ENCODE assay signal across 11 cellular contexts in genomic region chrX:23803931-23804381, GRCh38. TPM values are rescaled to one million over a fixed set of nuclear protein-coding genes. Genes with fewer than 3 reads are reported as not detected.
A peak's percentile ranks its signal among the peaks of the same experiment; 100 is the strongest.
DNase-seq lines count a peak whose midpoint lies in the region; ATAC-seq and TF ChIP-seq lines count a peak whose summit lies in the region.
"Had no signal": no experiment of that assay in that cellular context is flagged by ENCODE, and none has a peak within 500 bp of the region (broad histone marks: within the 10 kb centered on the region; RNA-seq: fewer than 3 reads in every experiment).

No MANE protein-coding gene starts in this region.

- H3K9me3 ChIP-seq in PC-9 (ENCODE audit: insufficient read depth, low read depth), result no peaks in the 10 kb centered on the region
- H3K9me3 ChIP-seq in CD8-positive, alpha-beta T cell (ENCODE audit: low read length), result no peaks in the 10 kb centered on the region
- H3K9me3 ChIP-seq: BE2C had no signal

- peak overlapping the region; percentile 100 for H3K27ac ChIP-seq in PC-9
- no peak overlapping the region for H3K27ac ChIP-seq in CD8-positive, alpha-beta T cell (ENCODE audit: low read depth, low read length)

- ATAC-seq in esophagus mucosa (peak; percentile 87), HG02610 (IDR thresholded peaks at IDR 0.05; ENCODE audit: unreplicated experiment) (no peak)
- no peak for ATAC-seq in CD8-positive, alpha-beta T cell

- no peaks in the 10 kb centered on the region for H3K36me3 ChIP-seq in PC-9 (ENCODE audit: low read depth)
- H3K36me3 ChIP-seq in CD8-positive, alpha-beta T cell (ENCODE audit: insufficient read depth, low read length), result no peaks in the 10 kb centered on the region
- H3K36me3 ChIP-seq: BE2C had no signal

- H3K9me2 ChIP-seq in PC-9 (ENCODE audit: insufficient read depth), result no peaks in the 10 kb centered on the region

- peaks cover 60% of the 10 kb centered on the region for H3F3A ChIP-seq in PC-9 (ENCODE audit: insufficient read depth, low read depth)

- H3K27me3 ChIP-seq in PC-9 (ENCODE audit: insufficient read depth, low read depth), result no peaks in the 10 kb centered on the region
- H3K27me3 ChIP-seq in CD8-positive, alpha-beta T cell (ENCODE audit: insufficient read depth, low read length), result no peaks in the 10 kb centered on the region
- H3K27me3 ChIP-seq: BE2C had no signal

- POLR2A ChIA-PET in PC-9 (lab: Charles Lee; ENCODE audit: unreplicated experiment), result interaction anchor here (0.7 kb wide), 1 partner anchor 81 kb away, joined by 5 read pairs; no protein-coding TSS in a partner anchor
- POLR2A ChIA-PET in CD8-positive, alpha-beta T cell (lab: Charles Lee), result no interaction called here

- no peak for TF ChIP-seq CTCF in PC-9 (conservative IDR thresholded peaks at IDR 0.05)
- TF ChIP-seq CTCF in CD8-positive, alpha-beta T cell (IDR thresholded peaks at IDR 0.05), result no peak

- peak overlapping the region; percentile 22; the same call in 1 of the 2 replicates for H3K4me3 ChIP-seq in PC-9
- H3K4me3 ChIP-seq in CD8-positive, alpha-beta T cell (ENCODE audit: low read depth, low read length), result no peak overlapping the region

- H3K4me1 ChIP-seq in PC-9 (replicated peaks; ENCODE audit: insufficient read depth), result peaks cover 56% of the 10 kb centered on the region
- no peaks in the 10 kb centered on the region for H3K4me1 ChIP-seq in CD8-positive, alpha-beta T cell (ENCODE audit: insufficient read depth, low read length)
- H3K4me1 ChIP-seq: BE2C had no signal

- H3K79me2 ChIP-seq in PC-9 (ENCODE audit: low read depth), result no peaks in the 10 kb centered on the region

- peak; percentile 12 for DNase-seq in AG08395 (ENCODE audit: low spot score)
- peak; percentile 65 to 98 for DNase-seq in PC-9
- peak; percentile 28 for DNase-seq in myocyte (ENCODE audit: low read depth)
- DNase-seq in activated T-helper 2 cell treated with anti-CD3 and anti-CD28 coated beads, Interferon-gamma antibody, Interleukin-2, Interleukin-4, amounts not matched to agents 10 μg/mL and 5 μg/mL and 100 μg/mL, durations not matched to agents 14 hours and 24 hours and 36 hours (ENCODE audit: low spot score), result no peak
- DNase-seq in occipital lobe (lab: John Stamatoyannopoulos, UW), result no peak
- no peak for DNase-seq in CD8-positive, alpha-beta T cell
- DNase-seq: BE2C, NCI-H2171 treated with DMSO at 0.1 percent for 48 hours had no signal

- H3K27me3 Mint-ChIP-seq in activated T-helper 2 cell treated with anti-CD3 and anti-CD28 coated beads, Interferon-gamma antibody, Interleukin-2, Interleukin-4, amounts not matched to agents 10 μg/mL and 5 μg/mL and 100 μg/mL, durations not matched to agents 14 hours and 24 hours and 36 hours (ENCODE audit: low read depth), result no peaks in the 10 kb centered on the region
- no peaks in the 10 kb centered on the region for H3K27me3 Mint-ChIP-seq in CD8-positive, alpha-beta T cell (ENCODE audit: low read depth)

- H3K4me3 Mint-ChIP-seq in activated T-helper 2 cell treated with anti-CD3 and anti-CD28 coated beads, Interferon-gamma antibody, Interleukin-2, Interleukin-4, amounts not matched to agents 10 μg/mL and 5 μg/mL and 100 μg/mL, durations not matched to agents 14 hours and 24 hours and 36 hours (ENCODE audit: low read depth), result no peak overlapping the region
- no peak overlapping the region for H3K4me3 Mint-ChIP-seq in CD8-positive, alpha-beta T cell
- H3K4me3 Mint-ChIP-seq: neural crest cell had no signal

- CTCF ChIA-PET in PC-9 (lab: Charles Lee), result no interaction called here
- CTCF ChIA-PET in CD8-positive, alpha-beta T cell (lab: Charles Lee), result no interaction called here

- no peak overlapping the region for H3K27ac Mint-ChIP-seq in activated T-helper 2 cell treated with anti-CD3 and anti-CD28 coated beads, Interferon-gamma antibody, Interleukin-2, Interleukin-4, amounts not matched to agents 10 μg/mL and 5 μg/mL and 100 μg/mL, durations not matched to agents 14 hours and 24 hours and 36 hours
- no peak overlapping the region for H3K27ac Mint-ChIP-seq in CD8-positive, alpha-beta T cell

- H2AFZ ChIP-seq in PC-9, result no peak overlapping the region

- no TSS peak for BruUV-seq in PC-9 (replicated peaks; lab: Mats Ljungman, UMichigan)

- intact Hi-C loops in PC-9 (cut with micrococcal nuclease; ENCODE audit: unreplicated experiment), result loop anchor here (1.0 kb wide), 1 partner anchor 21 kb away; the partner anchor contains the start of gene SAT1
- intact Hi-C loops in activated T-helper 2 cell treated with anti-CD3 and anti-CD28 coated beads, Interferon-gamma antibody, Interleukin-2, Interleukin-4, amounts not matched to agents 10 μg/mL and 5 μg/mL and 100 μg/mL, durations not matched to agents 14 hours and 24 hours and 36 hours (cut with micrococcal nuclease), result no loop called here
- intact Hi-C loops in CD8-positive, alpha-beta T cell (cut with DNase I, micrococcal nuclease), result no loop called here

- H3K9me3 Mint-ChIP-seq in activated T-helper 2 cell treated with anti-CD3 and anti-CD28 coated beads, Interferon-gamma antibody, Interleukin-2, Interleukin-4, amounts not matched to agents 10 μg/mL and 5 μg/mL and 100 μg/mL, durations not matched to agents 14 hours and 24 hours and 36 hours, result no peaks in the 10 kb centered on the region
- no peaks in the 10 kb centered on the region for H3K9me3 Mint-ChIP-seq in CD8-positive, alpha-beta T cell
- H3K9me3 Mint-ChIP-seq: neural crest cell had no signal

- H3K36me3 Mint-ChIP-seq in activated T-helper 2 cell treated with anti-CD3 and anti-CD28 coated beads, Interferon-gamma antibody, Interleukin-2, Interleukin-4, amounts not matched to agents 10 μg/mL and 5 μg/mL and 100 μg/mL, durations not matched to agents 14 hours and 24 hours and 36 hours (ENCODE audit: low read depth), result no peaks in the 10 kb centered on the region
- H3K36me3 Mint-ChIP-seq in CD8-positive, alpha-beta T cell, result no peaks in the 10 kb centered on the region

- H4K20me1 ChIP-seq in PC-9 (ENCODE audit: insufficient read depth), result no peaks in the 10 kb centered on the region

- peaks cover 11% of the 10 kb centered on the region for H3K4me1 Mint-ChIP-seq in activated T-helper 2 cell treated with anti-CD3 and anti-CD28 coated beads, Interferon-gamma antibody, Interleukin-2, Interleukin-4, amounts not matched to agents 10 μg/mL and 5 μg/mL and 100 μg/mL, durations not matched to agents 14 hours and 24 hours and 36 hours (ENCODE audit: low read depth)
- H3K4me1 Mint-ChIP-seq in CD8-positive, alpha-beta T cell (ENCODE audit: low read depth), result peaks cover 2% of the 10 kb centered on the region

- peak overlapping the region; percentile 74 for H3K4me2 ChIP-seq in PC-9

RNA-seq across cellular contexts. Expression of gene SAT1, which starts 21.0 kb away (rescaled TPM):
- total RNA-seq in PC-9 (2021), result 99.1 and 131 TPM in 2 replicates
- total RNA-seq in esophagus mucosa, result 272 TPM
- 43.6 and 50.6 TPM in 2 replicates for total RNA-seq in myocyte
- polyA plus RNA-seq in myocyte (2012), result 59.9 TPM
- 76.7 and 78.8 TPM in 2 replicates for total RNA-seq in activated T-helper 2 cell treated with anti-CD3 and anti-CD28 coated beads, Interferon-gamma antibody, Interleukin-2, Interleukin-4, amounts not matched to agents 10 μg/mL and 5 μg/mL and 100 μg/mL, durations not matched to agents 14 hours and 24 hours and 36 hours
- 58.3 TPM for total RNA-seq in occipital lobe
- 100 to 1,000 TPM; 270 to 285 TPM for total RNA-seq in CD8-positive, alpha-beta T cell

Comparison
In these comparisons a context has a peak if more than half of its experiments do, and no peak if none do; other contexts are left out.
1. DNase-seq: peak in AG08395 (single experiment), PC-9 (2 of 2) and myocyte (single experiment); none in activated T-helper 2 cell treated with anti-CD3 and anti-CD28 coated beads, Interferon-gamma antibody, Interleukin-2, Interleukin-4, amounts not matched to agents 10 μg/mL and 5 μg/mL and 100 μg/mL, durations not matched to agents 14 hours and 24 hours and 36 hours (single experiment), occipital lobe (single experiment) and CD8-positive, alpha-beta T cell (0 of 7).